ENCODE assay signal across 16 cellular contexts in genomic region chr12:45587877-45588530, GRCh38.
DNase-seq lines count a peak whose midpoint lies in the region; ATAC-seq and TF ChIP-seq lines count a peak whose summit lies in the region.
"Had no signal": no experiment of that assay in that cellular context is flagged by ENCODE, and none has a peak within 500 bp of the region (broad histone marks: within the 10 kb centered on the region; RNA-seq: fewer than 3 reads in every experiment).

No MANE protein-coding gene starts in this region.

- no peaks in the 10 kb centered on the region for H3K36me3 ChIP-seq in brain microvascular endothelial cell (replicated peaks)
- H3K36me3 ChIP-seq: breast epithelium, gastroesophageal sphincter had no signal

- no peak overlapping the region for H3K4me3 ChIP-seq in brain microvascular endothelial cell (ENCODE audit: low read depth, low read length)
- H3K4me3 ChIP-seq: breast epithelium, gastroesophageal sphincter had no signal

- peak; percentile 19 for TF ChIP-seq CTCF in brain microvascular endothelial cell (IDR thresholded peaks at IDR 0.05; ENCODE audit: low read depth, low read length, missing control alignments)

- ATAC-seq in Right ventricle myocardium superior (ENCODE audit: poor library complexity) = peak; percentile 61
- peak; percentile 44 to 72 for ATAC-seq in left cardiac atrium
- no peak for ATAC-seq in HG02610 (IDR thresholded peaks at IDR 0.05; ENCODE audit: unreplicated experiment)
- ATAC-seq: effector memory CD8-positive, alpha-beta T cell; gastroesophageal sphincter had no signal

- no peak overlapping the region for H3K27ac ChIP-seq in brain microvascular endothelial cell
- H3K27ac ChIP-seq: breast epithelium, gastroesophageal sphincter had no signal

- in situ Hi-C loops in brain microvascular endothelial cell (cut with HindIII; ENCODE audit: low pct_ligation_motif_present, low sequenced_read_pairs) = no loop called here

- H3K27me3 ChIP-seq in brain microvascular endothelial cell (replicated peaks) = no peaks in the 10 kb centered on the region
- H3K27me3 ChIP-seq: breast epithelium had no signal

- DNase-seq in Right ventricle myocardium superior = no peak
- DNase-seq in cardiac septum (ENCODE audit: low spot score) = no peak
- no peak for DNase-seq in brain microvascular endothelial cell
- DNase-seq in left cardiac atrium = no peak
- no peak for DNase-seq in stimulated activated CD4-positive, alpha-beta T cell treated with anti-CD3 and anti-CD28 coated beads, Interleukin-12 subunit alpha, Interleukin-12 subunit beta, amount 100 ng/mL, for 4 hours
- no peak for DNase-seq in kidney tubule cell (ENCODE audit: low spot score)
- no peak for DNase-seq in central memory CD4-positive, alpha-beta T cell
- DNase-seq: activated CD4-positive, alpha-beta T cell treated with anti-CD3 and anti-CD28 coated beads for 48 hours; CD8-positive, alpha-beta memory T cell; effector memory CD8-positive, alpha-beta T cell; NCI-H2107; NCI-H82; trophoblast cell had no signal

- intact Hi-C loops in Right ventricle myocardium superior (cut with DNase I) (no loop called here), cardiac septum (cut with DNase I) (no loop called here), left cardiac atrium (cut with DNase I) (no loop called here)
